Comparison of ENCODE assay signal across 8 cellular contexts in the genomic region with DNA sequence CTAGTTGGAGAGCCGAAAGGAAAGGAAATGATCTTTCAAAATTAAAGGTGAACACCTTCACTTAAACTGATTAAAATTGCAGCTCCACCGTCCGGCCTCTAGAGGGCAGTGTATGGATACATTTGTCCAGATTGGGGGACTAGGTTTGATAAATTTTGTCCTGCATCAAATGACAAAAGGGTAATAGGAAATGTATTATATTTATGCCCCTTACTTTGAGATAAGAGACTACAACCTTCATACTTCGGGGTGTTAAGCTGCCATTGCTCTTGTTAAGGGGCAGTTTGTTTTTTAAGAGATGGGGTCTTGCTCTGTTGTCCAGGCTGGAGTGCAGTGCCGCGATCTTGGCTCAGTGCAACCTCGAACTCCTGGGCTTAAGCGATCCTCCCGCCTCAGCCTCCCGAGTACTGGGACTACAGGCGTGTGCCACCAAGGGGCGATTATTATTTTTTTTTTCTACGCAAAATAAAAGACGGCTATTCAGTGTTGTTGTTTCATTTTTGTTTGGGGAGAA. TPM values are rescaled to one million over a fixed set of nuclear protein-coding genes. Genes with fewer than 3 reads are reported as not detected.
DNase-seq lines count a peak whose midpoint lies in the region; ATAC-seq lines count a peak whose summit lies in the region.

No MANE protein-coding gene starts in this region.

- DNase-seq in NCI-H1436 (lab: John Stamatoyannopoulos, UW) (peak; percentile 20), NCI-H1436 treated with DMSO at 0.1 percent for 48 hours (lab: John Stamatoyannopoulos, UW) (no peak), NCI-H2171 (lab: John Stamatoyannopoulos, UW) (peak; percentile 29), cerebellum (ENCODE audit: low spot score) (peak; percentile 69), kidney glomerular epithelial cell (lab: John Stamatoyannopoulos, UW) (peak; percentile 53)
- peak; percentile 55 for DNase-seq in activated CD4-positive, CD25-positive, alpha-beta regulatory T cell treated with anti-CD3 and anti-CD28 coated beads, Interleukin-2, amount 50 U/mL, for 16 hours (ENCODE audit: low read depth, low spot score)
- DNase-seq in stimulated activated CD4-positive, alpha-beta T cell treated with anti-CD3 and anti-CD28 coated beads, Interleukin-2, amount 100 ng/mL, for 24 hours, result peak; percentile 55 to 71

- ATAC-seq in HG03354 (IDR thresholded peaks at IDR 0.05; ENCODE audit: poor library complexity, severe bottlenecking, unreplicated experiment), result no peak

RNA-seq across cellular contexts. Expression of gene SUOX, which starts 0.8 kb away (rescaled TPM):
- 13.7 TPM for total RNA-seq in cerebellum

RNA-seq across cellular contexts. Expression of gene RAB5B, which starts 22.4 kb away (rescaled TPM):
- 46.5 TPM for total RNA-seq in cerebellum

RNA-seq across cellular contexts. Expression of gene IKZF4, which starts 24.6 kb away (rescaled TPM):
- 4.9 TPM for total RNA-seq in cerebellum

RNA-seq across cellular contexts. Expression of gene CDK2, which starts 29.6 kb away (rescaled TPM):
- 25.7 TPM for total RNA-seq in cerebellum

RNA-seq across cellular contexts. Expression of gene PMEL, which starts 30.4 kb away (rescaled TPM):
- total RNA-seq in cerebellum, result 0.54 TPM
